24 cellular contexts compared by ENCODE assay signal in the genomic region with DNA sequence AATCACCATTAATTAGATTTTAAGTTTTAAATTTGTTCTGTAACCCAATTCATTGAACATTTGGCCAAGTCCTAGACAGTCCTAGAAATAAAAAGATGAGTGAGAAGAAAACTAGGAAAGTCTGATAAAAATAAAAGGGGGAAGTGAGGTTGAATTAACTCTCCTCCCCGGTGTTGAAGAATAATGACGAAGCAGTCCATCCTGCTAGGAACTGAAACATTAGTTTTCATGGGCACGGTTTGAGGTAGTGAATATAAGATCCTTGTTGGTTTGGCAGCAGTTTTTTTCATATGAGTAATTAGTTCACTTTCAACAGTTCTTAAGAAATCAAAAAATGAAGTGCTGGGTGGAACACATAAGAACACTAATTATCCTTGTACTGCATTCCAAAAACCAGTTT.
DNase-seq lines count a peak whose midpoint lies in the region; FAIRE-seq and TF ChIP-seq lines count a peak whose summit lies in the region.
"Had no signal": no experiment of that assay in that cellular context is flagged by ENCODE, and none has a peak within 500 bp of the region (broad histone marks: within the 10 kb centered on the region; RNA-seq: fewer than 3 reads in every experiment).

No MANE protein-coding gene starts in this region.

- no peak for TF ChIP-seq POLR2A in H54 (IDR thresholded peaks at IDR 0.05; ENCODE audit: low read depth, low read length)

- no peak overlapping the region for H3K4me3 ChIP-seq in GM12865 (ENCODE audit: low read depth, low read length)
- H3K4me3 ChIP-seq: upper lobe of left lung had no signal

- peak; percentile 38 for FAIRE-seq in H54 (lab: Jason Lieb, UNC)
- FAIRE-seq: bronchial epithelial cell had no signal

- peak; percentile 36 for DNase-seq in GM12865 (ENCODE audit: low read depth)
- no peak for DNase-seq in H54 (ENCODE audit: insufficient read length, low spot score)
- peak; percentile 43 for DNase-seq in NOMO-1 treated with dmso at 0.1 percent for 144 hours (lab: John Stamatoyannopoulos, UW; ENCODE audit: unreplicated experiment)
- DNase-seq in globus pallidus (ENCODE audit: low spot score): peak; percentile 19
- no peak for DNase-seq in activated CD4-positive, alpha-beta T cell treated with anti-CD3 and anti-CD28 coated beads, Interleukin-2, amount 50 U/mL, for 1 hour
- DNase-seq in KG1 (lab: John Stamatoyannopoulos, UW): no peak
- DNase-seq in islet precursor cell: no peak
- DNase-seq: activated CD4-positive, alpha-beta T cell treated with anti-CD3 and anti-CD28 coated beads for 1 hour; activated CD8-positive, alpha-beta memory T cell treated with anti-CD3 and anti-CD28 coated beads for 24 hours; activated effector memory CD4-positive, alpha-beta T cell treated with anti-CD3 and anti-CD28 coated beads, Interleukin-2, amount 50 U/mL, for 16 hours; activated naive CD8-positive, alpha-beta T cell treated with anti-CD3 and anti-CD28 coated beads, Interleukin-2, amount 10 ng/mL, durations not matched to agents 7 days and 5 days; aorta; CD4-positive, CD25-positive, alpha-beta regulatory T cell; H7; Karpas-422; mammary epithelial cell; NCI-H146; NCI-H446; NCI-H774; OCI-M1; stimulated activated CD4-positive, alpha-beta T cell treated with anti-CD3 and anti-CD28 coated beads, Interleukin-15, amount 100 ng/mL, for 24 hours; stimulated activated CD4-positive, alpha-beta T cell treated with anti-CD3 and anti-CD28 coated beads, Interleukin-4, amount 100 ng/mL, for 4 hours; upper lobe of left lung had no signal

- TF ChIP-seq CTCF in GM12865 (IDR thresholded peaks at IDR 0.05; ENCODE audit: insufficient read depth, low read depth, low read length, missing control alignments): no peak

Comparison
In these comparisons a context has a peak if more than half of its experiments do, and no peak if none do; other contexts are left out.
1. DNase-seq: peak in GM12865 (single experiment), NOMO-1 treated with dmso at 0.1 percent for 144 hours (single experiment) and globus pallidus (single experiment); none in H54 (single experiment), activated CD4-positive, alpha-beta T cell treated with anti-CD3 and anti-CD28 coated beads, Interleukin-2, amount 50 U/mL, for 1 hour (single experiment), KG1 (single experiment) and islet precursor cell (single experiment).